ENCODE assay signal across 15 cellular contexts in the genomic region with DNA sequence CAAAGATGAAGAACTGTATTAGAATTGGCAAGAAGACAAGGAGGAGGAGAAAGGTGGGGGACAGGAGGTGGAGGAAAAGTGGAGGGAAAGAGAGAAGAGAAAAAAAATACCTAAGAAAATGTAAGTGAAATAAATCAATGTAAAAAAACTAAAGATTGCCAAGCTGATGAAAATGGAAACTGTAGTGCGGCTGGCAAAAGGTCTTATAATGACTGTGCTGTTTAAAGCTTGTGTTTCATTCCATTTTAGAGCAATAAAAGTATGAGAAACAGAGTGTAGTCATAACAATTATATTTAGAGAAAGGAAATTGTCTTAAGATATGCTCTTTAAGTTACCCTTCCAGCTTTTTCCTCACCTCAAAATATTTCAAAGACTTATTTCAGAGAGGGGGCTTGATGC.
"Had no signal": no experiment of that assay in that cellular context is flagged by ENCODE, and none has a peak within 500 bp of the region (broad histone marks: within the 10 kb centered on the region; RNA-seq: fewer than 3 reads in every experiment).

No MANE protein-coding gene starts in this region.

- H3K9me3 Mint-ChIP-seq: activated naive CD8-positive, alpha-beta T cell treated with anti-CD3 and anti-CD28 coated beads for 36 hours had no signal

- H3K27ac ChIP-seq: coronary artery, neutrophil, parathyroid adenoma, stomach, thoracic aorta, upper lobe of right lung had no signal

- H3K4me3 ChIP-seq: coronary artery, stomach, thoracic aorta, upper lobe of right lung had no signal

- H3K9me3 ChIP-seq: neutrophil, thoracic aorta, upper lobe of right lung had no signal

- H3K36me3 Mint-ChIP-seq: activated naive CD8-positive, alpha-beta T cell treated with anti-CD3 and anti-CD28 coated beads for 36 hours; brain had no signal

- H3K27me3 ChIP-seq: neutrophil, stomach, upper lobe of right lung had no signal

- H3K4me3 Mint-ChIP-seq: activated CD8-positive, alpha-beta T cell treated with anti-CD3 and anti-CD28 coated beads for 36 hours; activated naive CD8-positive, alpha-beta T cell treated with anti-CD3 and anti-CD28 coated beads for 36 hours; WTC11 had no signal

- H3K36me3 ChIP-seq: neutrophil, stomach, thoracic aorta, upper lobe of right lung had no signal

- DNase-seq: activated CD4-positive, alpha-beta T cell treated with anti-CD3 and anti-CD28 coated beads for 4 hours; activated CD8-positive, alpha-beta memory T cell treated with anti-CD3 and anti-CD28 coated beads, Interleukin-2, amount 50 U/mL, for 4 hours; activated CD8-positive, alpha-beta T cell treated with anti-CD3 and anti-CD28 coated beads for 36 hours; activated naive CD8-positive, alpha-beta T cell treated with anti-CD3 and anti-CD28 coated beads for 36 hours; central memory CD4-positive, alpha-beta T cell; stimulated activated CD4-positive, alpha-beta T cell treated with anti-CD3 and anti-CD28 coated beads, Interleukin-1b, Interleukin-23, amount 100 ng/mL, for 48 hours; stomach; upper lobe of right lung had no signal

- ATAC-seq: activated CD8-positive, alpha-beta T cell treated with anti-CD3 and anti-CD28 coated beads for 36 hours; esophagus mucosa; upper lobe of right lung; WTC11 had no signal

- H3K27ac Mint-ChIP-seq: activated CD8-positive, alpha-beta T cell treated with anti-CD3 and anti-CD28 coated beads for 36 hours; activated naive CD8-positive, alpha-beta T cell treated with anti-CD3 and anti-CD28 coated beads for 36 hours; brain; WTC11 had no signal

- H3K4me1 Mint-ChIP-seq: activated naive CD8-positive, alpha-beta T cell treated with anti-CD3 and anti-CD28 coated beads for 36 hours had no signal

- H3K27me3 Mint-ChIP-seq: activated CD8-positive, alpha-beta T cell treated with anti-CD3 and anti-CD28 coated beads for 36 hours; activated naive CD8-positive, alpha-beta T cell treated with anti-CD3 and anti-CD28 coated beads for 36 hours had no signal

- H3K4me1 ChIP-seq: parathyroid adenoma, stomach, upper lobe of right lung had no signal
